Comparison of ENCODE assay signal across 8 cellular contexts in genomic region chr17:68291836-68292688, GRCh38. TPM values are rescaled to one million over a fixed set of nuclear protein-coding genes. Genes with fewer than 3 reads are reported as not detected.
DNase-seq lines count a peak whose midpoint lies in the region; ATAC-seq and TF ChIP-seq lines count a peak whose summit lies in the region.

No MANE protein-coding gene starts in this region.

- intact Hi-C loops in sigmoid colon (cut with DNase I), result no loop called here

- peak overlapping the region; percentile 41 to 68 (median 56) for H3K27ac ChIP-seq in sigmoid colon

- H3K27me3 Mint-ChIP-seq in T-cell, result no peaks in the 10 kb centered on the region

- no peaks in the 10 kb centered on the region for H3K9me3 Mint-ChIP-seq in T-cell

- TF ChIP-seq POLR2A in GM10847 (IDR thresholded peaks at IDR 0.05; ENCODE audit: extremely low read depth, insufficient read length) (peak; percentile 94), sigmoid colon (IDR thresholded peaks at IDR 0.05) (peak in 1 of 2 donors; percentile 21)

- H3K9me3 ChIP-seq in MG63 (no peaks in the 10 kb centered on the region), sigmoid colon (no peaks in the 10 kb centered on the region)

- no peak for TF ChIP-seq EP300 in sigmoid colon (IDR thresholded peaks at IDR 0.05)

- H3K27me3 ChIP-seq in MG63, result no peaks in the 10 kb centered on the region
- H3K27me3 ChIP-seq in sigmoid colon, result peaks cover 12 to 76% (median 61%) of the 10 kb centered on the region in 3 donors

- POLR2A ChIA-PET in T-cell (lab: Charles Lee), result interaction anchor here (0.7 to 1.1 kb wide), 4 partner anchors 55 to 175 kb away, joined by 3 to 4 read pairs (median 3); no protein-coding TSS in a partner anchor

- H3K4me3 ChIP-seq in MG63, result peak overlapping the region; percentile 75
- H3K4me3 ChIP-seq in sigmoid colon, result peak overlapping the region; percentile 22 to 63 (median 55)

- peak; percentile 75 to 79 (median 76) for ATAC-seq in T-cell (replicated peaks in 1 of 4)

- 1% methylated on average over 76 of the region's 76 CpGs for WGBS in sigmoid colon, 2 donors

- CTCF ChIA-PET in T-cell (lab: Charles Lee), result interaction anchor here in 1 of 2 donors (0.7 kb wide), 1 partner anchor 110 kb away, joined by 4 read pairs; no protein-coding TSS in a partner anchor

- peak overlapping the region; percentile 78 to 99 (median 83) for H3K4me3 Mint-ChIP-seq in T-cell

- DNase-seq in HCEC 1CT (peak; percentile 76), MG63 (peak; percentile 86), T-cell (peak; percentile 89 to 97 (median 95)), amygdala (lab: John Stamatoyannopoulos, UW) (peak in 45 of 56 donors; percentile 14 to 80 (median 43)), hypothalamus (lab: John Stamatoyannopoulos, UW) (peak in 38 of 51 donors; percentile 12 to 88 (median 44)), sigmoid colon (peak; percentile 77), NCI-H1048 (lab: John Stamatoyannopoulos, UW) (no peak)

- peak overlapping the region; percentile 92 for H3K27ac Mint-ChIP-seq in T-cell

- H3K36me3 ChIP-seq in MG63, result no peaks in the 10 kb centered on the region
- no peaks in the 10 kb centered on the region for H3K36me3 ChIP-seq in sigmoid colon

- no peak for TF ChIP-seq CTCF in sigmoid colon (IDR thresholded peaks at IDR 0.05)

- H3K4me1 ChIP-seq in sigmoid colon, result peaks cover 0 to 27% (median 23%) of the 10 kb centered on the region in 4 donors

- H3K4me1 Mint-ChIP-seq in T-cell, result peaks cover 62 to 76% (median 69%) of the 10 kb centered on the region in 3 donors

- no peaks in the 10 kb centered on the region for H3K36me3 Mint-ChIP-seq in T-cell

RNA-seq across cellular contexts. Expression of gene ARSG, which starts 0.8 kb away (rescaled TPM):
- total RNA-seq in MG63 (2014; rRNA removed; shearing (Covaris generic); ENCODE audit: low replicate concordance), result 2.3 and 3.0 TPM in 2 replicates
- total RNA-seq in T-cell, result 10 to 100 TPM; 14.5 to 22.9 (median 17.8) TPM
- total RNA-seq in sigmoid colon, result 1 to 10 TPM; 1.5 to 3.0 (median 2.0) TPM
- 1 to 10 TPM in 1 of 3 donors, under 1 TPM in 2; under 0.01 to 2.0 (median 0.69) TPM for polyA plus RNA-seq in sigmoid colon

RNA-seq across cellular contexts. Expression of gene SLC16A6, which starts 1.1 kb away (rescaled TPM):
- 0.79 and 1.9 TPM in 2 replicates for total RNA-seq in MG63 (2014; rRNA removed; shearing (Covaris generic); ENCODE audit: low replicate concordance)
- total RNA-seq in T-cell (10 to 100 TPM in 1 of 5 donors, 1 to 10 TPM in 4; 4.4 to 10.5 (median 7.0) TPM), sigmoid colon (under 1 TPM in 1 of 4 donors, not detected in 3; 0.14 TPM)
- 1 to 10 TPM in 1 of 3 donors, under 1 TPM in 1, not detected in 1; 0.67 to 2.1 TPM for polyA plus RNA-seq in sigmoid colon

RNA-seq across cellular contexts. Expression of gene AMZ2, which starts 44.2 kb away (rescaled TPM):
- total RNA-seq in MG63 (2014; rRNA removed; shearing (Covaris generic); ENCODE audit: low replicate concordance), result 174 and 187 TPM in 2 replicates
- total RNA-seq in T-cell (10 to 100 TPM; 50.9 to 81.8 (median 60.5) TPM), sigmoid colon (10 to 100 TPM; 55.9 to 80.1 (median 62.8) TPM)
- polyA plus RNA-seq in sigmoid colon, result 10 to 100 TPM; 30.8 to 34.7 (median 34.2) TPM
